Comparison of ENCODE assay signal across 8 cellular contexts in the genomic region with DNA sequence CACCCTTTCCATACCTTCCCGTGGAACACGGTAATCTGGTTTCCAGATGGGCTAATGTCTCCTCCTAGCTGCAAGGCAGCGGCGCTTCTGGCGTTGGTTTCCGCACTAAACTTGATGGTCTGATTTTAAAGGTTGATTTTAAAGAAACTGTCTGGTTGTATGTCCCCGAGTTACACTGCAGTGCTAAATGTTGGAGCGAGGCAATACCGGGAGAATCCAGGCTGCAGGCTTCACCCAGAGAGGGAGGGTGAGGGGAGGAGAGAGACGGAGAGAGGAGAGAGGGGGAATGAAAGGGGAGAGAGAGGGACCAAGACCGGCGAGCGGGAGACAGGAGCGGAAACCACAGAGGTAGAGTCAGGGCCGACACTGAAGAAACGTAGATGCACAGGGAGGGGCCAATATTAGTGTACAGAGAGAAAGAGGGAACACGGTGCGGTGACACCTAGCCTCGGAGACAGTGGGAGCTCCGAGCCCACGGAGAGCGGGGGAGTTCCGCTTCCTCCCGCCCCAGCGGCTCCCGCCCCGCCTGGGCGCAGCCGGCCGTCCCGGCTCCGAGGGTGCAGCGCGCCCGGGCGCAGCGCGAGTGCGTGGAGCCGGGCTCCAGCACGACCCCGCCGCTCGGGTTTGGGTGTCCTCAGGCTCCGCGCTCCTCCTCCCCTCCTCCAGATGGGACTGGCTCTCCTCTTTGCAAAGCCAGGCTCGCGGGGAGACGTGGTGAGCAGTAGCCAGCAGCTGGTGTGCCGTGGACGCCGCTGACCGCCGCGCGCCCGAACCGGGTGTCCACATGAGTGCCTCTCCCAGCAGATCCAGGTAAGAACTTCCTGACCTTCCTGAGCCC.
A peak's percentile ranks its signal among the peaks of the same experiment; 100 is the strongest.
DNase-seq lines count a peak whose midpoint lies in the region; ATAC-seq and TF ChIP-seq lines count a peak whose summit lies in the region.

No MANE protein-coding gene starts in this region.

- TF ChIP-seq CTCF in choroid plexus epithelial cell (conservative IDR thresholded peaks at IDR 0.05; ENCODE audit: low read depth, low read length), result peak; percentile 27
- no peak for TF ChIP-seq CTCF in mesothelial cell of epicardium (IDR thresholded peaks at IDR 0.05; ENCODE audit: unreplicated experiment)
- peak in 4 of 6 experiments; percentile 23 to 40 (median 26) for TF ChIP-seq CTCF in thyroid gland (IDR thresholded peaks at IDR 0.05)
- TF ChIP-seq CTCF in PC-9 (conservative IDR thresholded peaks at IDR 0.05), result no peak

- no peak overlapping the region for H3K4me2 ChIP-seq in PC-9

- H3K27me3 ChIP-seq in thyroid gland (no peaks in the 10 kb centered on the region), PC-9 (ENCODE audit: insufficient read depth, low read depth) (peaks cover 36% of the 10 kb centered on the region)

- H2AFZ ChIP-seq in PC-9, result no peak overlapping the region

- H3K4me3 ChIP-seq in choroid plexus epithelial cell (ENCODE audit: low read depth, low read length) (peak overlapping the region; percentile 20), thyroid gland (replicated peaks in 1 of 3) (peak overlapping the region in 2 of 3 donors; percentile 12 to 52), PC-9 (no peak overlapping the region)

- H3K9me3 ChIP-seq in thyroid gland, result no peaks in the 10 kb centered on the region
- H3K9me3 ChIP-seq in PC-9 (ENCODE audit: insufficient read depth, low read depth), result no peaks in the 10 kb centered on the region

- no TSS peak for BruUV-seq in PC-9 (replicated peaks; lab: Mats Ljungman, UMichigan)

- H3K79me2 ChIP-seq in PC-9 (ENCODE audit: low read depth), result no peaks in the 10 kb centered on the region

- intact Hi-C loops in thyroid gland (cut with DNase I) (no loop called here), PC-9 (cut with micrococcal nuclease; ENCODE audit: unreplicated experiment) (no loop called here)

- DNase-seq in GM03348 (ENCODE audit: low spot score), result peak; percentile 67
- peak; percentile 32 for DNase-seq in RPMI7951 (ENCODE audit: low read depth)
- peak; percentile 18 for DNase-seq in choroid plexus epithelial cell (ENCODE audit: low read depth)
- peak; percentile 20 to 45 for DNase-seq in mesothelial cell of epicardium (ENCODE audit: low spot score in 2 of 2, unreplicated experiment in 2 of 2)
- peak; percentile 40 to 63 for DNase-seq in thyroid gland
- DNase-seq in UCSD-AML1 (lab: John Stamatoyannopoulos, UW; ENCODE audit: unreplicated experiment), result no peak
- DNase-seq in PC-9, result no peak

- peaks cover 9% of the 10 kb centered on the region for H3K4me1 Mint-ChIP-seq in mesothelial cell of epicardium

- no peaks in the 10 kb centered on the region for H4K20me1 ChIP-seq in PC-9 (ENCODE audit: insufficient read depth)

- peaks cover 71% of the 10 kb centered on the region for H3K27me3 Mint-ChIP-seq in mesothelial cell of epicardium (ENCODE audit: low read depth)

- peak; percentile 69 for ATAC-seq in HG02610 (IDR thresholded peaks at IDR 0.05; ENCODE audit: unreplicated experiment)

- no peak overlapping the region for H3K27ac Mint-ChIP-seq in mesothelial cell of epicardium

- H3K36me3 Mint-ChIP-seq in mesothelial cell of epicardium, result no peaks in the 10 kb centered on the region

- no peak for TF ChIP-seq POLR2A in thyroid gland (IDR thresholded peaks at IDR 0.05)

- H3F3A ChIP-seq in PC-9 (ENCODE audit: insufficient read depth, low read depth), result no peaks in the 10 kb centered on the region

- H3K4me3 Mint-ChIP-seq in mesothelial cell of epicardium, result peak overlapping the region; percentile 72

- H3K27ac ChIP-seq in thyroid gland (peak overlapping the region in 1 of 3 donors; percentile 36), PC-9 (no peak overlapping the region)

- H3K9me2 ChIP-seq in PC-9 (ENCODE audit: insufficient read depth), result no peaks in the 10 kb centered on the region

- H3K9me3 Mint-ChIP-seq in mesothelial cell of epicardium, result no peaks in the 10 kb centered on the region

- POLR2A ChIA-PET in PC-9 (lab: Charles Lee; ENCODE audit: unreplicated experiment), result no interaction called here

- H3K36me3 ChIP-seq in thyroid gland, result no peaks in the 10 kb centered on the region
- no peaks in the 10 kb centered on the region for H3K36me3 ChIP-seq in PC-9 (ENCODE audit: low read depth)

- CTCF ChIA-PET in PC-9 (lab: Charles Lee), result no interaction called here

- WGBS in thyroid gland, 2 donors, result 1% methylated on average over 19 to 32 of the region's 58 CpGs

- H3K4me1 ChIP-seq in thyroid gland, result peaks cover 8 to 13% of the 10 kb centered on the region in 2 donors
- H3K4me1 ChIP-seq in PC-9 (replicated peaks; ENCODE audit: insufficient read depth), result no peaks in the 10 kb centered on the region

Comparison
In these comparisons a context has a peak if more than half of its experiments do, and no peak if none do; other contexts are left out.
1. DNase-seq: peak in GM03348 (single experiment), RPMI7951 (single experiment), choroid plexus epithelial cell (single experiment), mesothelial cell of epicardium (2 of 2) and thyroid gland (2 of 2); none in UCSD-AML1 (single experiment) and PC-9 (0 of 2).
2. CTCF ChIP-seq: peak in choroid plexus epithelial cell (single experiment) and thyroid gland (4 of 6); none in mesothelial cell of epicardium (single experiment) and PC-9 (single experiment).